In genomic region chr4:722181-722725, GRCh38 we compare ENCODE assay signal across 18 cellular contexts. TPM values are rescaled to one million over a fixed set of nuclear protein-coding genes. Genes with fewer than 3 reads are reported as not detected.
DNase-seq lines count a peak whose midpoint lies in the region; ATAC-seq and TF ChIP-seq lines count a peak whose summit lies in the region.
"Had no signal": no experiment of that assay in that cellular context is flagged by ENCODE, and none has a peak within 500 bp of the region (broad histone marks: within the 10 kb centered on the region; RNA-seq: fewer than 3 reads in every experiment).

No MANE protein-coding gene starts in this region.

- peaks cover 28% of the 10 kb centered on the region for H3K4me1 Mint-ChIP-seq in memory B cell
- H3K4me1 Mint-ChIP-seq in WTC11 = peaks cover 2% of the 10 kb centered on the region; the same call in 1 of the 2 replicates

- no peak for TF ChIP-seq CTCF in adrenal gland (IDR thresholded peaks at IDR 0.05)
- no peak for TF ChIP-seq CTCF in WTC11 (IDR thresholded peaks at IDR 0.05)

- peaks cover 54 to 69% of the 10 kb centered on the region in 2 donors for H3K4me1 ChIP-seq in adrenal gland (replicated peaks in 1 of 2)

- no peak overlapping the region for H3K4me3 ChIP-seq in adrenal gland

- no peaks in the 10 kb centered on the region for H3K27me3 ChIP-seq in adrenal gland

- H3K9me3 ChIP-seq in adrenal gland (replicated peaks in 1 of 3) = no peaks in the 10 kb centered on the region

- peak overlapping the region; percentile 20 for H3K27ac Mint-ChIP-seq in memory B cell
- no peak overlapping the region for H3K27ac Mint-ChIP-seq in WTC11

- TF ChIP-seq POLR2A in adrenal gland (IDR thresholded peaks at IDR 0.05) = no peak

- ATAC-seq in memory B cell (ENCODE audit: low read depth) = no peak
- ATAC-seq in WTC11 = no peak
- ATAC-seq in GM21360 (IDR thresholded peaks at IDR 0.05; ENCODE audit: unreplicated experiment) = no peak
- ATAC-seq: HCT116, PC-3 had no signal

- POLR2A ChIA-PET in WTC11 (lab: Charles Lee) = no interaction called here

- WGBS in adrenal gland, 4 donors = 91 to 93% (median 93%) methylated on average over 40 to 46 of the region's 46 CpGs

- peak overlapping the region in 3 of 5 donors; percentile 83 to 90 (median 85) for H3K27ac ChIP-seq in adrenal gland

- H3K9me3 Mint-ChIP-seq in memory B cell = no peaks in the 10 kb centered on the region
- H3K9me3 Mint-ChIP-seq in WTC11 = no peaks in the 10 kb centered on the region

- no peaks in the 10 kb centered on the region for H3K36me3 ChIP-seq in adrenal gland (replicated peaks in 1 of 2)

- peaks cover 30% of the 10 kb centered on the region for H3K36me3 Mint-ChIP-seq in memory B cell
- peaks cover 9% of the 10 kb centered on the region for H3K36me3 Mint-ChIP-seq in WTC11

- H3K4me3 Mint-ChIP-seq in memory B cell = no peak overlapping the region
- no peak overlapping the region for H3K4me3 Mint-ChIP-seq in WTC11

- CTCF ChIA-PET in WTC11 (lab: Charles Lee) = interaction anchor here (0.9 kb wide), 1 partner anchor 20 kb away, joined by 4 read pairs; no protein-coding TSS in a partner anchor

- DNase-seq in MV-4-11 (lab: John Stamatoyannopoulos, UW) = peak; percentile 18
- DNase-seq in adrenal gland = peak in 1 of 7 donors; percentile 29
- DNase-seq in memory B cell (ENCODE audit: low spot score in 2 of 2) = no peak
- DNase-seq in putamen (ENCODE audit: low spot score) = peak; percentile 40
- no peak for DNase-seq in WTC11 (ENCODE audit: low spot score)
- no peak for DNase-seq in NCI-H1105 treated with DMSO at 0.1 percent for 48 hours (lab: John Stamatoyannopoulos, UW)
- no peak for DNase-seq in activated CD4-positive, alpha-beta T cell treated with anti-CD3 and anti-CD28 coated beads for 1 hour
- DNase-seq: AML-193, COR-L47, DMS153, NCI-H1417 treated with DMSO at 0.1 percent for 48 hours, NCI-H2029 treated with DMSO at 0.1 percent for 48 hours, NCI-H774, PC-3 had no signal

- H3K27me3 Mint-ChIP-seq in memory B cell = no peaks in the 10 kb centered on the region
- no peaks in the 10 kb centered on the region for H3K27me3 Mint-ChIP-seq in WTC11 (ENCODE audit: low read depth)

- intact Hi-C loops in adrenal gland (cut with DNase I) = no loop called here

TF ChIP-seq in WTC11, 78 proteins besides CTCF, POLR2A, EP300 and RAD21 (continues in another document):
- no peak for TF ChIP-seq JAZF1 (CRISPR knock-in tag; IDR thresholded peaks at IDR 0.05)
- TF ChIP-seq IRF2 (CRISPR knock-in tag; IDR thresholded peaks at IDR 0.05; ENCODE audit: borderline replicate concordance, low read depth) = no peak
- no peak for TF ChIP-seq ZNF138 (CRISPR knock-in tag; conservative IDR thresholded peaks at IDR 0.05)
- TF ChIP-seq NR1H2 (CRISPR knock-in tag; IDR thresholded peaks at IDR 0.05) = no peak
- TF ChIP-seq ZNF219 (CRISPR knock-in tag; IDR thresholded peaks at IDR 0.05; ENCODE audit: borderline replicate concordance) = no peak
- TF ChIP-seq ZNF423 (CRISPR knock-in tag; IDR thresholded peaks at IDR 0.05) = no peak
- no peak for TF ChIP-seq MAX (CRISPR knock-in tag; IDR thresholded peaks at IDR 0.05)
- no peak for TF ChIP-seq HMGXB4 (CRISPR knock-in tag; IDR thresholded peaks at IDR 0.05)
- no peak for TF ChIP-seq E2F1 (CRISPR knock-in tag; IDR thresholded peaks at IDR 0.05)
- TF ChIP-seq GABPB1 (CRISPR knock-in tag; IDR thresholded peaks at IDR 0.05) = no peak
- TF ChIP-seq FOXK1 (CRISPR knock-in tag; IDR thresholded peaks at IDR 0.05) = no peak
- no peak for TF ChIP-seq FOXP4 (CRISPR knock-in tag; IDR thresholded peaks at IDR 0.05)
- no peak for TF ChIP-seq NFATC4 (CRISPR knock-in tag; IDR thresholded peaks at IDR 0.05)
- no peak for TF ChIP-seq RORB (CRISPR knock-in tag; IDR thresholded peaks at IDR 0.05)
- no peak for TF ChIP-seq E2F4 (CRISPR knock-in tag; IDR thresholded peaks at IDR 0.05; ENCODE audit: borderline replicate concordance, low read depth)
- no peak for TF ChIP-seq ATF3 (CRISPR knock-in tag; conservative IDR thresholded peaks at IDR 0.05)
- no peak for TF ChIP-seq KAT7 (CRISPR knock-in tag; IDR thresholded peaks at IDR 0.05; ENCODE audit: borderline replicate concordance)

RNA-seq across cellular contexts. Expression of gene PCGF3, which starts 16.6 kb away (rescaled TPM):
- 100 to 1,000 TPM in 2 of 8 donors, 10 to 100 TPM in 6; 49.4 to 145 (median 70.7) TPM for total RNA-seq in adrenal gland
- polyA plus RNA-seq in adrenal gland = 100 to 1,000 TPM in 1 of 3 donors, 10 to 100 TPM in 2; 26.4 to 178 (median 99.2) TPM
- total RNA-seq in WTC11 (2021) = 59.2 to 65.7 TPM (median 62.8 TPM) in 3 replicates

RNA-seq across cellular contexts. Expression of gene SLC49A3, which starts 33.3 kb away (rescaled TPM):
- total RNA-seq in adrenal gland = 10 to 100 TPM in 3 of 8 donors, 1 to 10 TPM in 5; 2.4 to 15.0 (median 7.3) TPM
- polyA plus RNA-seq in adrenal gland = 10 to 100 TPM in 2 of 3 donors, 1 to 10 TPM in 1; 1.4 to 24.5 (median 11.1) TPM
- total RNA-seq in WTC11 (2021) = 5.8 to 6.8 TPM (median 6.7 TPM) in 3 replicates
- total RNA-seq: NCI-H460, PC-3, SK-MEL-5 had no signal

RNA-seq across cellular contexts. Expression of gene MYL5, which starts 47.9 kb away (rescaled TPM):
- total RNA-seq in adrenal gland (10 to 100 TPM in 7 of 8 donors, 1 to 10 TPM in 1; 5.9 to 31.7 (median 18.7) TPM), WTC11 (2021) (12.1 to 22.2 TPM (median 14.8 TPM) in 3 replicates)
- polyA plus RNA-seq in adrenal gland = 10 to 100 TPM; 13.3 to 77.6 (median 64.4) TPM

RNA-seq across cellular contexts. Expression of gene ATP5ME, which starts 48.2 kb away (rescaled TPM):
- total RNA-seq in adrenal gland (100 to 1,000 TPM in 6 of 8 donors, 10 to 100 TPM in 2; 43.4 to 375 (median 296) TPM), WTC11 (2021) (458 to 478 TPM (median 468 TPM) in 3 replicates)
- polyA plus RNA-seq in adrenal gland = 1,000 to 10,000 TPM in 1 of 3 donors, 100 to 1,000 TPM in 2; 501 to 1,353 (median 885) TPM

Comparison
In these comparisons a context has a peak if more than half of its experiments do, and no peak if none do; other contexts are left out.
1. DNase-seq: peak in MV-4-11 (single experiment) and putamen (single experiment); none in memory B cell (0 of 2), WTC11 (single experiment), NCI-H1105 treated with DMSO at 0.1 percent for 48 hours (single experiment) and activated CD4-positive, alpha-beta T cell treated with anti-CD3 and anti-CD28 coated beads for 1 hour (single experiment).